1 cellular context compared by ENCODE assay signal in the genomic region with DNA sequence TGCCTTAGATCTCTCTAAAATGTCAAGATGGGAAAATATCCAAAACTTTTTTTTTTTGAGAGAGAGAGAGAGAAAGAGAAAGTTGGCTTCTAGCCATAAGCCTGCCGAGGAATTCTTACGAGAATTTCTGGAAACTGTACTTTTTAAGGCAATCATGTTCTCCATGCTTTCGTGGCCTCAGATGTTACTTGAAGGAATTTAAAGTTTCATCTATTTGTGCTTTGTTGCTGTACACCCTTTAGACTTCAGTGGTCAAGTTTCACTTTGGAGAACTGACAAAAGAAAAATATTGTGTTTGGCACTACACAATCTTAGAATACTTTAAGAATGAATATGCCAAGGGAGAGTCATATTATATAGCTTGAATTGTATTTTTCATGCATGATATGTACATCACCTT.
TF ChIP-seq lines count a peak whose summit lies in the region.

No MANE protein-coding gene starts in this region.

TF ChIP-seq in A549, 52 proteins besides CTCF, POLR2A, EP300 and RAD21 (continued from another document):
- TF ChIP-seq, protein P1, sequence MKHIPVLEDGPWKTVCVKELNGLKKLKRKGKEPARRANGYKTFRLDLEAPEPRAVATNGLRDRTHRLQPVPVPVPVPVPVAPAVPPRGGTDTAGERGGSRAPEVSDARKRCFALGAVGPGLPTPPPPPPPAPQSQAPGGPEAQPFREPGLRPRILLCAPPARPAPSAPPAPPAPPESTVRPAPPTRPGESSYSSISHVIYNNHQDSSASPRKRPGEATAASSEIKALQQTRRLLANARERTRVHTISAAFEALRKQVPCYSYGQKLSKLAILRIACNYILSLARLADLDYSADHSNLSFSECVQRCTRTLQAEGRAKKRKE (CRISPR knock-in tag; IDR thresholded peaks at IDR 0.05; ENCODE audit: low read depth) = no peak
- TF ChIP-seq ZSCAN20 (CRISPR knock-in tag; IDR thresholded peaks at IDR 0.05) (no peak), JUN (IDR thresholded peaks at IDR 0.05) (no peak), CBX8 (IDR thresholded peaks at IDR 0.05) (no peak), GATA3 (IDR thresholded peaks at IDR 0.05; ENCODE audit: borderline replicate concordance) (no peak), TP53 (CRISPR knock-in tag; IDR thresholded peaks at IDR 0.05) (no peak), HOXA7 (CRISPR knock-in tag; IDR thresholded peaks at IDR 0.05) (no peak)
- TF ChIP-seq, protein P2, sequence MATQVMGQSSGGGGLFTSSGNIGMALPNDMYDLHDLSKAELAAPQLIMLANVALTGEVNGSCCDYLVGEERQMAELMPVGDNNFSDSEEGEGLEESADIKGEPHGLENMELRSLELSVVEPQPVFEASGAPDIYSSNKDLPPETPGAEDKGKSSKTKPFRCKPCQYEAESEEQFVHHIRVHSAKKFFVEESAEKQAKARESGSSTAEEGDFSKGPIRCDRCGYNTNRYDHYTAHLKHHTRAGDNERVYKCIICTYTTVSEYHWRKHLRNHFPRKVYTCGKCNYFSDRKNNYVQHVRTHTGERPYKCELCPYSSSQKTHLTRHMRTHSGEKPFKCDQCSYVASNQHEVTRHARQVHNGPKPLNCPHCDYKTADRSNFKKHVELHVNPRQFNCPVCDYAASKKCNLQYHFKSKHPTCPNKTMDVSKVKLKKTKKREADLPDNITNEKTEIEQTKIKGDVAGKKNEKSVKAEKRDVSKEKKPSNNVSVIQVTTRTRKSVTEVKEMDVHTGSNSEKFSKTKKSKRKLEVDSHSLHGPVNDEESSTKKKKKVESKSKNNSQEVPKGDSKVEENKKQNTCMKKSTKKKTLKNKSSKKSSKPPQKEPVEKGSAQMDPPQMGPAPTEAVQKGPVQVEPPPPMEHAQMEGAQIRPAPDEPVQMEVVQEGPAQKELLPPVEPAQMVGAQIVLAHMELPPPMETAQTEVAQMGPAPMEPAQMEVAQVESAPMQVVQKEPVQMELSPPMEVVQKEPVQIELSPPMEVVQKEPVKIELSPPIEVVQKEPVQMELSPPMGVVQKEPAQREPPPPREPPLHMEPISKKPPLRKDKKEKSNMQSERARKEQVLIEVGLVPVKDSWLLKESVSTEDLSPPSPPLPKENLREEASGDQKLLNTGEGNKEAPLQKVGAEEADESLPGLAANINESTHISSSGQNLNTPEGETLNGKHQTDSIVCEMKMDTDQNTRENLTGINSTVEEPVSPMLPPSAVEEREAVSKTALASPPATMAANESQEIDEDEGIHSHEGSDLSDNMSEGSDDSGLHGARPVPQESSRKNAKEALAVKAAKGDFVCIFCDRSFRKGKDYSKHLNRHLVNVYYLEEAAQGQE (IDR thresholded peaks at IDR 0.05) = no peak
- TF ChIP-seq, protein P3, sequence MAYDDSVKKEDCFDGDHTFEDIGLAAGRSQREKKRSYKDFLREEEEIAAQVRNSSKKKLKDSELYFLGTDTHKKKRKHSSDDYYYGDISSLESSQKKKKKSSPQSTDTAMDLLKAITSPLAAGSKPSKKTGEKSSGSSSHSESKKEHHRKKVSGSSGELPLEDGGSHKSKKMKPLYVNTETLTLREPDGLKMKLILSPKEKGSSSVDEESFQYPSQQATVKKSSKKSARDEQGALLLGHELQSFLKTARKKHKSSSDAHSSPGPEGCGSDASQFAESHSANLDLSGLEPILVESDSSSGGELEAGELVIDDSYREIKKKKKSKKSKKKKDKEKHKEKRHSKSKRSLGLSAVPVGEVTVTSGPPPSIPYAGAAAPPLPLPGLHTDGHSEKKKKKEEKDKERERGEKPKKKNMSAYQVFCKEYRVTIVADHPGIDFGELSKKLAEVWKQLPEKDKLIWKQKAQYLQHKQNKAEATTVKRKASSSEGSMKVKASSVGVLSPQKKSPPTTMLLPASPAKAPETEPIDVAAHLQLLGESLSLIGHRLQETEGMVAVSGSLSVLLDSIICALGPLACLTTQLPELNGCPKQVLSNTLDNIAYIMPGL (CRISPR knock-in tag; IDR thresholded peaks at IDR 0.05; ENCODE audit: borderline replicate concordance) = no peak
TF ChIP-seq in A549: peak in this region for 0.
